8 cellular contexts compared by ENCODE assay signal in the genomic region with DNA sequence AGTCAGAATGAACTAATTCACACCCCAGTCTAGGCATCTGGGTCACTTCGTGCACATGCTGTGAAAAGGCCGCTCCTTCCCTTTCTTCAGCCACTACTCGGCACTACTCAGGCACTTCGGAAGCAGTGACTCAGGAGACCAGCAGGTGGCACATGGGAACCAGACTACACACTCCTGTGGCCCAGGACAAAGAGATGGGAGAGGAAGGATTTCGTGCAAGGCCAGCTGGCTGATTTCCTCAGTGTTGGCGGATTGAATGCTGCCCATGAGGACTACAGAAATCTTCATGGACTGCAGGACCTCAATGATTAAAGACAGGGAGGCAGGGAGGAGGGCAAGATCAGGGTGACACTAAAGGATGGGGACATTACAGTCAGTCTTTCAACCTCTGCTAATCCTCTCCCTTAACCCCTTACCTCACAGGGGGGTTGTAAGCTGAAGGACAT.
DNase-seq lines count a peak whose midpoint lies in the region; ATAC-seq, FAIRE-seq and TF ChIP-seq lines count a peak whose summit lies in the region.

No MANE protein-coding gene starts in this region.

- no peak overlapping the region for H2BK12ac ChIP-seq in H1 (ENCODE audit: low read depth, low read length)
- no peak overlapping the region for H2BK12ac ChIP-seq in mesenchymal stem cell (ENCODE audit: low read length in 2 of 2)

- FAIRE-seq in H1 (lab: Jason Lieb, UNC) = peak; percentile 93

- H3K4me1 Mint-ChIP-seq in activated CD4-positive, alpha-beta memory T cell treated with anti-CD3 and anti-CD28 coated beads for 36 hours (ENCODE audit: low read depth) = no peaks in the 10 kb centered on the region

- no peak for TF ChIP-seq POLR2A in H1 (IDR thresholded peaks at IDR 0.05; ENCODE audit: control extremely low read depth in 1 of 2, low read depth in 2 of 2, low read length in 2 of 2)

- no peak overlapping the region for H2BK5ac ChIP-seq in H1 (ENCODE audit: low read depth, low read length)
- no peak overlapping the region for H2BK5ac ChIP-seq in mesenchymal stem cell (ENCODE audit: low read depth, low read length, poor library complexity, severe bottlenecking)

- no peak overlapping the region for H4K5ac ChIP-seq in H1 (ENCODE audit: insufficient read length, low read depth, low read length)

- H3K79me1 ChIP-seq in H1 (ENCODE audit: low read depth, low read length) = no peaks in the 10 kb centered on the region
- H3K79me1 ChIP-seq in mesenchymal stem cell (replicated peaks; ENCODE audit: low read length, poor library complexity, severe bottlenecking) = no peaks in the 10 kb centered on the region

- no peaks in the 10 kb centered on the region for H3K79me2 ChIP-seq in H1 (ENCODE audit: control insufficient read depth in 1 of 2, insufficient read depth in 2 of 2, low read length in 2 of 2)

- H3K23ac ChIP-seq in H1 (ENCODE audit: insufficient read length) = no peak overlapping the region
- no peak overlapping the region for H3K23ac ChIP-seq in mesenchymal stem cell (ENCODE audit: low read length in 2 of 2)

- no peak overlapping the region for H2BK20ac ChIP-seq in H1 (ENCODE audit: low read length)

- no peak overlapping the region for H3K9ac ChIP-seq in H1 (replicated peaks in 1 of 4; ENCODE audit: extremely low read depth in 1 of 4, low read depth in 3 of 4, low read length in 3 of 4)
- H3K9ac ChIP-seq in mesenchymal stem cell (ENCODE audit: low read length) = peak overlapping the region; percentile 41

- H4K20me1 ChIP-seq in H1 (replicated peaks in 1 of 2; ENCODE audit: control insufficient read depth in 1 of 2, insufficient read depth in 2 of 2, low read length in 2 of 2) = no peaks in the 10 kb centered on the region

- no peaks in the 10 kb centered on the region for H3K27me3 ChIP-seq in H1 (replicated peaks in 1 of 4; ENCODE audit: control insufficient read depth in 3 of 4, extremely low read depth in 1 of 4, insufficient read depth in 3 of 4, low read length in 3 of 4)
- peaks cover 0 to 35% of the 10 kb centered on the region in 2 experiments for H3K27me3 ChIP-seq in mesenchymal stem cell (ENCODE audit: control insufficient read depth in 1 of 2, insufficient read depth in 1 of 2, low read length in 2 of 2)

- in situ Hi-C loops in Caki2 (cut with HindIII; ENCODE audit: low pct_unique_long_range_greater_than_20kb, low sequenced_read_pairs) = no loop called here

- WGBS in H1 (ENCODE audit: extremely low coverage in 1 of 2, insufficient coverage in 1 of 2, insufficient read length in 1 of 2, insufficient replicate concordance in 2 of 2, low coverage in 1 of 2, low lambda C conversion rate in 2 of 2, missing lambda C conversion rate in 1 of 2), 2 experiments = 22% methylated on average over 6 of the region's 6 CpGs; no CpG with 5 or more reads in 1 of the 2 experiments
- WGBS in mesenchymal stem cell = 17% methylated on average over 4 of the region's 6 CpGs

- no peak overlapping the region for H3K4ac ChIP-seq in H1 (replicated peaks; ENCODE audit: insufficient read length, low read depth, low read length)
- H3K4ac ChIP-seq in mesenchymal stem cell (ENCODE audit: low read depth in 1 of 2, low read length in 2 of 2) = no peak overlapping the region

- H2BK15ac ChIP-seq in H1 (ENCODE audit: low read length) (no peak overlapping the region), mesenchymal stem cell (ENCODE audit: low read depth, poor library complexity, severe bottlenecking) (no peak overlapping the region)

- peak; percentile 90 to 99 (median 91) for TF ChIP-seq CTCF in H1 (IDR thresholded peaks at IDR 0.05; ENCODE audit: control extremely low read depth in 1 of 3, insufficient read depth in 1 of 3, low read depth in 1 of 3, low read length in 3 of 3)

- H3K4me1 ChIP-seq in H1 (replicated peaks in 1 of 4; ENCODE audit: control insufficient read depth in 3 of 4, insufficient read depth in 4 of 4, low read length in 3 of 4) (peaks cover 0 to 9% (median 4%) of the 10 kb centered on the region in 4 experiments; a peak in 4 of 7 replicates), mesenchymal stem cell (ENCODE audit: control insufficient read depth, insufficient read depth, low read depth, low read length) (peaks cover 7% of the 10 kb centered on the region)

- CTCF ChIA-PET in activated CD4-positive, alpha-beta memory T cell treated with anti-CD3 and anti-CD28 coated beads for 36 hours (lab: Charles Lee) = interaction anchor here (0.6 to 2.7 kb wide), 8 partner anchors 12 to 941 kb away, joined by 3 to 11 read pairs (median 4); no protein-coding TSS in a partner anchor
- CTCF ChIA-PET in H1 (lab: Charles Lee; ENCODE audit: partially characterized antibody) = interaction anchor here (0.7 to 5.5 kb wide), 18 partner anchors 11 to 574 kb away, joined by 3 to 43 read pairs (median 5); a partner anchor contains a TSS

- POLR2A ChIA-PET in activated CD4-positive, alpha-beta memory T cell treated with anti-CD3 and anti-CD28 coated beads for 36 hours (lab: Charles Lee) = no interaction called here
- POLR2A ChIA-PET in H1 (lab: Charles Lee; ENCODE audit: partially characterized antibody) = no interaction called here

- no peak overlapping the region for H3K14ac ChIP-seq in H1 (ENCODE audit: insufficient read length)
- no peak overlapping the region for H3K14ac ChIP-seq in mesenchymal stem cell (ENCODE audit: low read length in 2 of 2)

- no peaks in the 10 kb centered on the region for H3K23me2 ChIP-seq in H1 (ENCODE audit: low read depth, low read length)

- H4K91ac ChIP-seq in H1 (replicated peaks; ENCODE audit: insufficient read length, low read length) = no peak overlapping the region
- no peak overlapping the region for H4K91ac ChIP-seq in mesenchymal stem cell (ENCODE audit: low read length)

- H3K4me2 ChIP-seq in H1 (ENCODE audit: insufficient read depth in 1 of 2, low read depth in 2 of 2, low read length in 2 of 2) (no peak overlapping the region), mesenchymal stem cell (ENCODE audit: low read length, poor library complexity, severe bottlenecking) (no peak overlapping the region)

- intact Hi-C loops in activated CD4-positive, alpha-beta memory T cell treated with anti-CD3 and anti-CD28 coated beads for 36 hours (cut with micrococcal nuclease) = loop anchor here (1.0 to 5.0 kb wide), 4 partner anchors 237 to 940 kb away; a partner anchor contains a TSS

- no peak overlapping the region for H3K4me3 Mint-ChIP-seq in activated CD4-positive, alpha-beta memory T cell treated with anti-CD3 and anti-CD28 coated beads for 36 hours

- DNase-seq in Caki2 (ENCODE audit: low read depth) = peak; percentile 80
- DNase-seq in NCI-H748 treated with DMSO at 0.1 percent for 48 hours (lab: John Stamatoyannopoulos, UW) = peak; percentile 54
- DNase-seq in activated CD4-positive, alpha-beta memory T cell treated with anti-CD3 and anti-CD28 coated beads for 36 hours = peak; percentile 74
- peak; percentile 77 to 82 for DNase-seq in H1 (ENCODE audit: low read depth in 1 of 2, low spot score in 2 of 2)
- peak; percentile 82 for DNase-seq in mesenchymal stem cell
- DNase-seq in stimulated activated CD8-positive, alpha-beta memory T cell treated with anti-CD3 and anti-CD28 coated beads, Interleukin-7, amount 100 ng/mL, for 24 hours (ENCODE audit: low read depth) = peak; percentile 21

- H3K27ac ChIP-seq in H1 (ENCODE audit: low read depth, low read length) (no peak overlapping the region), mesenchymal stem cell (ENCODE audit: low read length, poor library complexity, severe bottlenecking) (no peak overlapping the region)

- no peaks in the 10 kb centered on the region for H3K36me3 ChIP-seq in H1 (ENCODE audit: control insufficient read depth in 2 of 4, insufficient read depth in 4 of 4, low read length in 3 of 4)
- H3K36me3 ChIP-seq in mesenchymal stem cell (ENCODE audit: control insufficient read depth in 1 of 2, insufficient read depth in 2 of 2, low read depth in 1 of 2, low read length in 2 of 2) = no peaks in the 10 kb centered on the region

- H3K4me3 ChIP-seq in H1 (ENCODE audit: extremely low read depth in 1 of 4, insufficient read depth in 2 of 4, low read depth in 3 of 4, low read length in 4 of 4) = no peak overlapping the region
- H3K4me3 ChIP-seq in mesenchymal stem cell (ENCODE audit: insufficient read depth in 1 of 2, low read depth in 1 of 2, low read length in 2 of 2) = peak overlapping the region in 1 of 2 experiments; percentile 12

- no peak overlapping the region for H2AK5ac ChIP-seq in H1 (ENCODE audit: low read depth, low read length)
- H2AK5ac ChIP-seq in mesenchymal stem cell (ENCODE audit: low read length, severe bottlenecking) = no peak overlapping the region

- H2AFZ ChIP-seq in H1 (ENCODE audit: low read length) (peak overlapping the region; percentile 96), mesenchymal stem cell (ENCODE audit: low read depth, low read length) (peak overlapping the region; percentile 86)

- peaks cover 2% of the 10 kb centered on the region for H3K27me3 Mint-ChIP-seq in activated CD4-positive, alpha-beta memory T cell treated with anti-CD3 and anti-CD28 coated beads for 36 hours

- no peaks in the 10 kb centered on the region for H3K9me3 ChIP-seq in H1 (ENCODE audit: insufficient read depth in 2 of 2, low read depth in 1 of 2, low read length in 1 of 2)
- H3K9me3 ChIP-seq in mesenchymal stem cell (ENCODE audit: control insufficient read depth, low read length) = no peaks in the 10 kb centered on the region

- ATAC-seq in GM19467 (IDR thresholded peaks at IDR 0.05; ENCODE audit: unreplicated experiment) = peak; percentile 60
- ATAC-seq in HG03571 (IDR thresholded peaks at IDR 0.05; ENCODE audit: unreplicated experiment) = peak; percentile 54

- H4K8ac ChIP-seq in H1 (ENCODE audit: extremely low read depth, insufficient read depth, low read length) = no peak overlapping the region
- no peak overlapping the region for H4K8ac ChIP-seq in mesenchymal stem cell (ENCODE audit: low read length)

- no peaks in the 10 kb centered on the region for H3K9me3 Mint-ChIP-seq in activated CD4-positive, alpha-beta memory T cell treated with anti-CD3 and anti-CD28 coated beads for 36 hours

- TF ChIP-seq EP300 in H1 (IDR thresholded peaks at IDR 0.05; ENCODE audit: borderline replicate concordance in 1 of 2, low read depth in 2 of 2, low read length in 2 of 2) = no peak

- H3K36me3 Mint-ChIP-seq in activated CD4-positive, alpha-beta memory T cell treated with anti-CD3 and anti-CD28 coated beads for 36 hours = no peaks in the 10 kb centered on the region

- H3K18ac ChIP-seq in H1 (ENCODE audit: extremely low read depth, low read length) (no peak overlapping the region), mesenchymal stem cell (ENCODE audit: low read depth in 1 of 2, low read length in 2 of 2) (no peak overlapping the region)

- TF ChIP-seq RAD21 in H1 (IDR thresholded peaks at IDR 0.05 in 1 of 2, conservative IDR thresholded peaks at IDR 0.05 in 1 of 2; ENCODE audit: low read depth in 2 of 2, low read length in 2 of 2) = peak; percentile 98 to 99

- H2BK120ac ChIP-seq in H1 (replicated peaks; ENCODE audit: low read depth, low read length) (no peak overlapping the region), mesenchymal stem cell (ENCODE audit: low read depth, low read length) (no peak overlapping the region)

- no peak overlapping the region for H3K56ac ChIP-seq in H1 (replicated peaks; ENCODE audit: insufficient read length, low read depth, low read length)

- no peak overlapping the region for H3K27ac Mint-ChIP-seq in activated CD4-positive, alpha-beta memory T cell treated with anti-CD3 and anti-CD28 coated beads for 36 hours

Comparison
In these comparisons a context has a peak if more than half of its experiments do, and no peak if none do; other contexts are left out.
1. DNase-seq: peak in every context shown above with its lines; median percentile 82 in mesenchymal stem cell; 80 in Caki2; 80 in H1; 74 in activated CD4-positive, alpha-beta memory T cell treated with anti-CD3 and anti-CD28 coated beads for 36 hours; 54 in NCI-H748 treated with DMSO at 0.1 percent for 48 hours; 21 in stimulated activated CD8-positive, alpha-beta memory T cell treated with anti-CD3 and anti-CD28 coated beads, Interleukin-7, amount 100 ng/mL, for 24 hours.